In genomic region chr11:119120639-119121007, GRCh38 we compare ENCODE assay signal across 8 cellular contexts. TPM values are rescaled to one million over a fixed set of nuclear protein-coding genes. Genes with fewer than 3 reads are reported as not detected.
DNase-seq lines count a peak whose midpoint lies in the region; ATAC-seq and TF ChIP-seq lines count a peak whose summit lies in the region.

No MANE protein-coding gene starts in this region.

- intact Hi-C loops in activated CD8-positive, alpha-beta T cell treated with anti-CD3 and anti-CD28 coated beads for 36 hours (cut with micrococcal nuclease): no loop called here

- H3K9me3 ChIP-seq in BLaER1: no peaks in the 10 kb centered on the region
- H3K9me3 ChIP-seq in HUES6 (ENCODE audit: control insufficient read depth, insufficient read depth, low read depth, low read length): no peaks in the 10 kb centered on the region

- CTCF ChIA-PET in activated CD8-positive, alpha-beta T cell treated with anti-CD3 and anti-CD28 coated beads for 36 hours (lab: Charles Lee): interaction anchor here (0.9 to 2.2 kb wide), 5 partner anchors 14 to 85 kb away, joined by 3 to 7 read pairs (median 4); no protein-coding TSS in a partner anchor

- H3K36me3 ChIP-seq in BLaER1 (peaks cover 45% of the 10 kb centered on the region), HUES6 (ENCODE audit: control insufficient read depth, insufficient read depth, low read length) (peaks cover 9% of the 10 kb centered on the region)

- H3K4me1 ChIP-seq in BLaER1 (peaks cover 22% of the 10 kb centered on the region), HUES6 (ENCODE audit: control insufficient read depth, insufficient read depth, low read length) (peaks cover 17% of the 10 kb centered on the region)

- TF ChIP-seq CTCF in activated CD8-positive, alpha-beta T cell treated with anti-CD3 and anti-CD28 coated beads for 36 hours (IDR thresholded peaks at IDR 0.05): no peak

- H3K9me3 Mint-ChIP-seq in activated CD8-positive, alpha-beta T cell treated with anti-CD3 and anti-CD28 coated beads for 36 hours: no peaks in the 10 kb centered on the region
- H3K9me3 Mint-ChIP-seq in stimulated activated naive CD8-positive, alpha-beta T cell treated with anti-CD3 and anti-CD28 coated beads, Interleukin-15, amount 100 ng/mL, for 72 hours: no peaks in the 10 kb centered on the region

- peaks cover 24% of the 10 kb centered on the region for H3K36me3 Mint-ChIP-seq in activated CD8-positive, alpha-beta T cell treated with anti-CD3 and anti-CD28 coated beads for 36 hours (ENCODE audit: low read depth)

- H3K4me2 ChIP-seq in BLaER1: peak overlapping the region; percentile 84

- peaks cover 33% of the 10 kb centered on the region for H3K4me1 Mint-ChIP-seq in activated CD8-positive, alpha-beta T cell treated with anti-CD3 and anti-CD28 coated beads for 36 hours (ENCODE audit: low read depth)
- H3K4me1 Mint-ChIP-seq in stimulated activated naive CD8-positive, alpha-beta T cell treated with anti-CD3 and anti-CD28 coated beads, Interleukin-15, amount 100 ng/mL, for 72 hours: peaks cover 58% of the 10 kb centered on the region

- H3K9ac ChIP-seq in BLaER1: peak overlapping the region; percentile 67
- H3K9ac ChIP-seq in HUES6 (ENCODE audit: low read length): peak overlapping the region; percentile 69

- POLR2A ChIA-PET in activated CD8-positive, alpha-beta T cell treated with anti-CD3 and anti-CD28 coated beads for 36 hours (lab: Charles Lee): interaction anchor here (0.6 to 6.2 kb wide), 9 partner anchors 10 to 203 kb away, joined by 3 to 46 read pairs (median 4); no protein-coding TSS in a partner anchor

- peak overlapping the region; percentile 93 for H3K4me3 Mint-ChIP-seq in activated CD8-positive, alpha-beta T cell treated with anti-CD3 and anti-CD28 coated beads for 36 hours
- peak overlapping the region; percentile 95 for H3K4me3 Mint-ChIP-seq in stimulated activated naive CD8-positive, alpha-beta T cell treated with anti-CD3 and anti-CD28 coated beads, Interleukin-15, amount 100 ng/mL, for 72 hours

- H3K27ac Mint-ChIP-seq in activated CD8-positive, alpha-beta T cell treated with anti-CD3 and anti-CD28 coated beads for 36 hours: peak overlapping the region; percentile 89
- peak overlapping the region; percentile 88 to 96 for H3K27ac Mint-ChIP-seq in stimulated activated naive CD8-positive, alpha-beta T cell treated with anti-CD3 and anti-CD28 coated beads, Interleukin-15, amount 100 ng/mL, for 72 hours

- H3K4me3 ChIP-seq in BLaER1 (peak overlapping the region; percentile 96), HUES6 (ENCODE audit: low read depth, low read length) (peak overlapping the region; percentile 65), iPS-11a (ENCODE audit: low read depth, low read length) (peak overlapping the region; percentile 60)

- ATAC-seq in activated CD8-positive, alpha-beta T cell treated with anti-CD3 and anti-CD28 coated beads for 36 hours: no peak
- no peak for ATAC-seq in stimulated activated naive CD8-positive, alpha-beta T cell treated with anti-CD3 and anti-CD28 coated beads, Interleukin-15, amount 100 ng/mL, for 72 hours
- ATAC-seq in GM21529 (IDR thresholded peaks at IDR 0.05; ENCODE audit: unreplicated experiment) (no peak), HG02884 (IDR thresholded peaks at IDR 0.05; ENCODE audit: unreplicated experiment) (no peak)

- H3K27me3 Mint-ChIP-seq in activated CD8-positive, alpha-beta T cell treated with anti-CD3 and anti-CD28 coated beads for 36 hours: no peaks in the 10 kb centered on the region
- H3K27me3 Mint-ChIP-seq in stimulated activated naive CD8-positive, alpha-beta T cell treated with anti-CD3 and anti-CD28 coated beads, Interleukin-15, amount 100 ng/mL, for 72 hours: no peaks in the 10 kb centered on the region

- H4K20me1 ChIP-seq in BLaER1: peaks cover 18% of the 10 kb centered on the region

- DNase-seq in activated CD8-positive, alpha-beta T cell treated with anti-CD3 and anti-CD28 coated beads for 36 hours: no peak
- no peak for DNase-seq in stimulated activated naive CD8-positive, alpha-beta T cell treated with anti-CD3 and anti-CD28 coated beads, Interleukin-15, amount 100 ng/mL, for 72 hours
- no peak for DNase-seq in occipital lobe (lab: John Stamatoyannopoulos, UW)

- H3K27me3 ChIP-seq in BLaER1: no peaks in the 10 kb centered on the region
- H3K27me3 ChIP-seq in HUES6 (ENCODE audit: control insufficient read depth, insufficient read depth, low read length): no peaks in the 10 kb centered on the region

- H3K27ac ChIP-seq in BLaER1 (peak overlapping the region; percentile 75), HUES6 (ENCODE audit: low read depth, low read length) (no peak overlapping the region)

RNA-seq across cellular contexts. Expression of gene HINFP, which starts 0.8 kb away (rescaled TPM):
- total RNA-seq in activated CD8-positive, alpha-beta T cell treated with anti-CD3 and anti-CD28 coated beads for 36 hours: 10 to 100 TPM; 23.9 to 26.5 TPM
- total RNA-seq in occipital lobe: 21.7 TPM

RNA-seq across cellular contexts. Expression of gene C2CD2L, which starts 13.5 kb away (rescaled TPM):
- 10 to 100 TPM; 14.2 to 17.7 TPM for total RNA-seq in activated CD8-positive, alpha-beta T cell treated with anti-CD3 and anti-CD28 coated beads for 36 hours
- total RNA-seq in occipital lobe: 7.6 TPM

RNA-seq across cellular contexts. Expression of gene DPAGT1, which starts 19.0 kb away (rescaled TPM):
- 10 to 100 TPM; 51.1 to 52.2 TPM for total RNA-seq in activated CD8-positive, alpha-beta T cell treated with anti-CD3 and anti-CD28 coated beads for 36 hours
- 8.7 TPM for total RNA-seq in occipital lobe

RNA-seq across cellular contexts. Expression of gene ABCG4, which starts 28.2 kb away (rescaled TPM):
- not detected for total RNA-seq in activated CD8-positive, alpha-beta T cell treated with anti-CD3 and anti-CD28 coated beads for 36 hours
- total RNA-seq in occipital lobe: 2.5 TPM

RNA-seq across cellular contexts. Expression of gene HMBS, which starts 35.9 kb away (rescaled TPM):
- total RNA-seq in activated CD8-positive, alpha-beta T cell treated with anti-CD3 and anti-CD28 coated beads for 36 hours: 10 to 100 TPM; 33.6 to 36.1 TPM
- 2.0 TPM for total RNA-seq in occipital lobe
